ENCODE assay signal across 10 cellular contexts in the genomic region with DNA sequence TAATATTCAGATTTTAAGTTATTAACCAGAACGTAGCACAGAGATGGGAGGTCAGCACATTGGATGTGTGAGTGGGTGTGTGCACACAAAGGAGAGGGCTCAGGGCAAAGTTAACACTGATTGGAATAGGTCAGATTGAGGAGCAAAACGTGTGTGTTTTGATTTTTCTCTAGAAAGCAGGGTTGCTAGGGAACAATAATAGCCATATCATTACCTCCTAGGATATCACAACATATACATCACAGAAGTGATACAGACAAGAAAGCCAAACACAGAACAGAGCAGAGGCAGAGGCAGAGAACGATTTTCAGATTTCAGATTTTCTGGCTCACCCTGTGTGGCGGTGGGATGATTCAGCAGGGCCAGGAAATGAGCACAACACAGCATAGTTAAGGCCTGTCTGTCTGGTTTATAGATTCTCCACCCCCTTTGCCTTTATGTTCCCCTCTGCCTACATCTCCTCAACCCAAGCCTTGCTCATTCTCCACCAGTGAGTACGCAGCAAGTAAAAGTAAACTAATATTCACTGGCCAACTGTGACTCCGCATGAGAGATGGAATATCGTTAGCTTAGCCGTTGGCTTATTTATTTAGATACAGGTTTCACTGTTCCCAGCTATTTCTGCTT.
A peak's percentile ranks its signal among the peaks of the same experiment; 100 is the strongest.
DNase-seq lines count a peak whose midpoint lies in the region; ATAC-seq and TF ChIP-seq lines count a peak whose summit lies in the region.
"Had no signal": no experiment of that assay in that cellular context is flagged by ENCODE, and none has a peak within 500 bp of the region (broad histone marks: within the 10 kb centered on the region; RNA-seq: fewer than 3 reads in every experiment).

No MANE protein-coding gene starts in this region.

- H3K4me2 ChIP-seq in PC-9, result peak overlapping the region; percentile 82

- POLR2A ChIA-PET in PC-9 (lab: Charles Lee; ENCODE audit: unreplicated experiment), result no interaction called here

- CTCF ChIA-PET in PC-9 (lab: Charles Lee), result interaction anchor here (0.5 to 0.7 kb wide), 2 partner anchors 59 to 269 kb away, joined by 3 to 9 read pairs; no protein-coding TSS in a partner anchor

- no peaks in the 10 kb centered on the region for H3K9me2 ChIP-seq in PC-9 (ENCODE audit: insufficient read depth)

- peaks cover 68% of the 10 kb centered on the region for H3K4me1 ChIP-seq in PC-9 (replicated peaks; ENCODE audit: insufficient read depth)

- H3K27me3 ChIP-seq in PC-9 (ENCODE audit: insufficient read depth, low read depth), result no peaks in the 10 kb centered on the region

- H3K4me3 ChIP-seq in PC-9 (peak overlapping the region; percentile 48), fibroblast of mammary gland (ENCODE audit: control insufficient read depth, low read depth, low read length) (no peak overlapping the region)

- H3K27me3 Mint-ChIP-seq in T-helper 1 cell treated with Interleukin-12 subunit alpha and Interleukin-12 subunit beta and Interleukin-4 antibody, amounts not matched to agents 30 μg/mL and 1 μg/mL, for 36 hours (ENCODE audit: low read depth), result peaks cover 4% of the 10 kb centered on the region

- peak overlapping the region; percentile 98 for H3K27ac ChIP-seq in PC-9

- H3K79me2 ChIP-seq in PC-9 (ENCODE audit: low read depth), result no peaks in the 10 kb centered on the region

- H3F3A ChIP-seq in PC-9 (ENCODE audit: insufficient read depth, low read depth), result peaks cover 60% of the 10 kb centered on the region

- TF ChIP-seq CTCF in PC-9 (conservative IDR thresholded peaks at IDR 0.05), result no peak
- TF ChIP-seq CTCF in fibroblast of mammary gland (conservative IDR thresholded peaks at IDR 0.05; ENCODE audit: control insufficient read depth, insufficient read depth, low read depth, low read length), result no peak

- H3K9me3 Mint-ChIP-seq in T-helper 1 cell treated with Interleukin-12 subunit alpha and Interleukin-12 subunit beta and Interleukin-4 antibody, amounts not matched to agents 30 μg/mL and 1 μg/mL, for 36 hours, result peaks cover 4% of the 10 kb centered on the region
- H3K9me3 Mint-ChIP-seq: central memory CD8-positive, alpha-beta T cell had no signal

- H3K4me1 Mint-ChIP-seq in T-helper 1 cell treated with Interleukin-12 subunit alpha and Interleukin-12 subunit beta and Interleukin-4 antibody, amounts not matched to agents 30 μg/mL and 1 μg/mL, for 36 hours (ENCODE audit: low read depth), result peaks cover 16% of the 10 kb centered on the region
- H3K4me1 Mint-ChIP-seq: central memory CD8-positive, alpha-beta T cell had no signal

- no peaks in the 10 kb centered on the region for H3K9me3 ChIP-seq in PC-9 (ENCODE audit: insufficient read depth, low read depth)

- intact Hi-C loops in PC-9 (cut with micrococcal nuclease; ENCODE audit: unreplicated experiment), result loop anchor here (1.0 to 5.0 kb wide), 6 partner anchors 26 to 181 kb away; no protein-coding TSS in a partner anchor

- TSS peak; percentile 81 for BruUV-seq in PC-9 (replicated peaks; lab: Mats Ljungman, UMichigan)

- no peak overlapping the region for H3K4me3 Mint-ChIP-seq in T-helper 1 cell treated with Interleukin-12 subunit alpha and Interleukin-12 subunit beta and Interleukin-4 antibody, amounts not matched to agents 30 μg/mL and 1 μg/mL, for 36 hours
- H3K4me3 Mint-ChIP-seq: central memory CD8-positive, alpha-beta T cell had no signal

- H3K36me3 ChIP-seq in PC-9 (ENCODE audit: low read depth), result no peaks in the 10 kb centered on the region; the same call in 1 of the 2 replicates

- DNase-seq in T-helper 1 cell (no peak), PC-9 (peak; percentile 56 to 91), fibroblast of mammary gland (ENCODE audit: low read depth) (peak; percentile 94), NCI-H524 (lab: John Stamatoyannopoulos, UW) (no peak), SHP77 (lab: John Stamatoyannopoulos, UW) (no peak)
- DNase-seq in stimulated activated CD4-positive, alpha-beta T cell treated with anti-CD3 and anti-CD28 coated beads, Interleukin-4, amount 100 ng/mL, for 24 hours, result peak; percentile 12
- DNase-seq: DND-41 had no signal

- H3K36me3 Mint-ChIP-seq in T-helper 1 cell treated with Interleukin-12 subunit alpha and Interleukin-12 subunit beta and Interleukin-4 antibody, amounts not matched to agents 30 μg/mL and 1 μg/mL, for 36 hours (ENCODE audit: low read depth), result peaks cover 2% of the 10 kb centered on the region

- H4K20me1 ChIP-seq in PC-9 (ENCODE audit: insufficient read depth), result no peaks in the 10 kb centered on the region

- peak overlapping the region; percentile 63 for H3K27ac Mint-ChIP-seq in T-helper 1 cell treated with Interleukin-12 subunit alpha and Interleukin-12 subunit beta and Interleukin-4 antibody, amounts not matched to agents 30 μg/mL and 1 μg/mL, for 36 hours

- ATAC-seq in GM21528 (IDR thresholded peaks at IDR 0.05; ENCODE audit: low FRiP score, unreplicated experiment), result no peak

- H2AFZ ChIP-seq in PC-9, result peak overlapping the region; percentile 56

Comparison
In these comparisons a context has a peak if more than half of its experiments do, and no peak if none do; other contexts are left out.
1. DNase-seq: peak in PC-9 (2 of 2), fibroblast of mammary gland (single experiment) and stimulated activated CD4-positive, alpha-beta T cell treated with anti-CD3 and anti-CD28 coated beads, Interleukin-4, amount 100 ng/mL, for 24 hours (single experiment); none in T-helper 1 cell (0 of 5), NCI-H524 (0 of 2) and SHP77 (0 of 2).